ENCODE assay signal across 8 cellular contexts in the genomic region with DNA sequence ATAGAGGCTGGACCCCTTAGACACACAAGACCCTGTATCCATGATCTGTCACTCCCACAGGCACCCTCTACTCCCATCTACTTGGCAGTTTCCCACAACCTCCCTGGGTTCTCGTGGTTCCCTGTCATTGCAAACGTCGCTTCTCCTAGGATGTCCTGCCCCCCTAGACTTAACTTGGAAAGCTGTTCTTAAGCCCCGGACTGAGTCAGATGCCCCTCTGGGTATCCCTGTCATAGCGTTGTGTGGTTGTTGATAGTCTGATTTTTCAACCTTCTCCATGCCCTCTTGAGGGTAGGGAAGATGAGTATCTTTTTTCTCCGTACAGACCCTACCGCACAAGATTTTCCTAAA. TPM values are rescaled to one million over a fixed set of nuclear protein-coding genes. Genes with fewer than 3 reads are reported as not detected.
A peak's percentile ranks its signal among the peaks of the same experiment; 100 is the strongest.
DNase-seq lines count a peak whose midpoint lies in the region; ATAC-seq and TF ChIP-seq lines count a peak whose summit lies in the region.

No MANE protein-coding gene starts in this region.

- H3K27me3 Mint-ChIP-seq in stimulated activated naive B cell treated with anti-CD40 and anti-IgM and Interleukin-4, amounts not matched to agents 10 μg/mL and 1 μg/mL and 100 μg/mL, for 72 hours = no peaks in the 10 kb centered on the region

- peak overlapping the region; percentile 96 for H3K27ac Mint-ChIP-seq in stimulated activated naive B cell treated with anti-CD40 and anti-IgM and Interleukin-4, amounts not matched to agents 10 μg/mL and 1 μg/mL and 100 μg/mL, for 72 hours

- peaks cover 16% of the 10 kb centered on the region for H3K4me1 ChIP-seq in left ventricle myocardium inferior

- intact Hi-C loops in left ventricle myocardium inferior (cut with micrococcal nuclease) = no loop called here

- no peak for DNase-seq in GM12864 (ENCODE audit: low read depth)
- no peak for DNase-seq in left ventricle myocardium inferior
- DNase-seq in stimulated activated naive B cell treated with anti-CD40 and anti-IgM and Interleukin-4, amounts not matched to agents 10 μg/mL and 1 μg/mL and 100 μg/mL, for 72 hours = no peak
- no peak for DNase-seq in effector CD4-positive, alpha-beta T cell
- no peak for DNase-seq in stimulated activated CD4-positive, alpha-beta T cell treated with anti-CD3 and anti-CD28 coated beads, Interleukin-4, amount 100 ng/mL, for 4 hours

- TF ChIP-seq CTCF in GM12864 (IDR thresholded peaks at IDR 0.05; ENCODE audit: low read depth, low read length, missing control alignments) = no peak
- TF ChIP-seq CTCF in WI38 (IDR thresholded peaks at IDR 0.05; ENCODE audit: low read depth, low read length) = no peak
- TF ChIP-seq CTCF in left ventricle myocardium inferior (IDR thresholded peaks at IDR 0.05; ENCODE audit: borderline replicate concordance) = no peak

- peak overlapping the region; percentile 66; the same call in 1 of the 2 replicates for H3K4me3 ChIP-seq in GM12864 (ENCODE audit: low read depth, low read length)
- peak overlapping the region; percentile 69 for H3K4me3 ChIP-seq in WI38 (ENCODE audit: low read depth, low read length)
- H3K4me3 ChIP-seq in left ventricle myocardium inferior = peak overlapping the region; percentile 77

- peaks cover 27% of the 10 kb centered on the region for H3K36me3 ChIP-seq in left ventricle myocardium inferior

- peak overlapping the region; percentile 92 for H3K27ac ChIP-seq in left ventricle myocardium inferior (replicated peaks)

- H3K27me3 ChIP-seq in left ventricle myocardium inferior (ENCODE audit: low read depth) = no peaks in the 10 kb centered on the region

- peaks cover 21 to 54% of the 10 kb centered on the region in 2 donors for H3K4me1 Mint-ChIP-seq in stimulated activated naive B cell treated with anti-CD40 and anti-IgM and Interleukin-4, amounts not matched to agents 10 μg/mL and 1 μg/mL and 100 μg/mL, for 72 hours

- H3K4me3 Mint-ChIP-seq in stimulated activated naive B cell treated with anti-CD40 and anti-IgM and Interleukin-4, amounts not matched to agents 10 μg/mL and 1 μg/mL and 100 μg/mL, for 72 hours = peak overlapping the region; percentile 88 to 95

- ATAC-seq in HG02852 (IDR thresholded peaks at IDR 0.05; ENCODE audit: unreplicated experiment) = peak; percentile 5
- ATAC-seq in stimulated activated naive B cell treated with anti-CD40 and anti-IgM and Interleukin-4, amounts not matched to agents 10 μg/mL and 1 μg/mL and 100 μg/mL, for 72 hours (replicated peaks) = peak; percentile 2 to 3
- ATAC-seq in GM18517 (IDR thresholded peaks at IDR 0.05; ENCODE audit: unreplicated experiment) = no peak

- H3K9me3 Mint-ChIP-seq in stimulated activated naive B cell treated with anti-CD40 and anti-IgM and Interleukin-4, amounts not matched to agents 10 μg/mL and 1 μg/mL and 100 μg/mL, for 72 hours = no peaks in the 10 kb centered on the region

- peaks cover 43 to 44% of the 10 kb centered on the region in 2 donors for H3K36me3 Mint-ChIP-seq in stimulated activated naive B cell treated with anti-CD40 and anti-IgM and Interleukin-4, amounts not matched to agents 10 μg/mL and 1 μg/mL and 100 μg/mL, for 72 hours

- no peaks in the 10 kb centered on the region for H3K9me3 ChIP-seq in left ventricle myocardium inferior (replicated peaks)

RNA-seq across cellular contexts. Expression of a gene that starts 11.8 kb away (rescaled TPM):
- 6.3 TPM for total RNA-seq in left ventricle myocardium inferior

RNA-seq across cellular contexts. Expression of a gene that starts 35.3 kb away (rescaled TPM):
- total RNA-seq in left ventricle myocardium inferior = 13.0 TPM
